ENCODE assay signal across 16 cellular contexts in genomic region chr5:18968966-18969365, GRCh38.
DNase-seq lines count a peak whose midpoint lies in the region; ATAC-seq, FAIRE-seq and TF ChIP-seq lines count a peak whose summit lies in the region.
"Had no signal": no experiment of that assay in that cellular context is flagged by ENCODE, and none has a peak within 500 bp of the region (broad histone marks: within the 10 kb centered on the region; RNA-seq: fewer than 3 reads in every experiment).

No MANE protein-coding gene starts in this region.

- no peaks in the 10 kb centered on the region for H3K27me3 ChIP-seq in PC-3 (ENCODE audit: low read length)
- H3K27me3 ChIP-seq: BE2C had no signal

- intact Hi-C loops in PC-3 (cut with micrococcal nuclease): loop anchor here (1.0 kb wide), 1 partner anchor 15 kb away; no protein-coding TSS in a partner anchor

- H4K20me1 ChIP-seq in PC-3 (ENCODE audit: low read length): no peaks in the 10 kb centered on the region

- DNase-seq in HCEC 1CT (peak; percentile 78), PC-3 (peak; percentile 96), amniotic epithelial cell (ENCODE audit: low read depth) (peak; percentile 17), urothelium cell line (ENCODE audit: low spot score) (peak; percentile 27), amygdala (lab: John Stamatoyannopoulos, UW) (no peak)
- DNase-seq in activated CD4-positive, alpha-beta T cell treated with anti-CD3 and anti-CD28 coated beads for 4 hours: no peak
- no peak for DNase-seq in NK-92 treated with Interleukin-12 subunit alpha and Interleukin-12 subunit beta, amount 100 ng/mL, for 24 hours (lab: John Stamatoyannopoulos, UW)
- DNase-seq: BE2C; CD8-positive, alpha-beta T cell; GOT3; IMR-90; NCI-H1048; NCI-H146; NCI-H2227 treated with DMSO at 0.1 percent for 48 hours; NCI-H526; SHP77 treated with DMSO at 0.1 percent for 48 hours had no signal

- no peaks in the 10 kb centered on the region for H3K9me3 ChIP-seq in PC-3 (ENCODE audit: low read length)
- H3K9me3 ChIP-seq: BE2C had no signal

- no peak overlapping the region for H2AFZ ChIP-seq in PC-3 (ENCODE audit: low read length)

- H3K9ac ChIP-seq in PC-3 (ENCODE audit: low read length): no peak overlapping the region

- POLR2A ChIA-PET in PC-3 (lab: Charles Lee; ENCODE audit: unreplicated experiment): no interaction called here

- H3K9me2 ChIP-seq in PC-3 (replicated peaks; ENCODE audit: low read length): no peaks in the 10 kb centered on the region

- peak overlapping the region; percentile 12; the same call in 1 of the 2 replicates for H3K4me2 ChIP-seq in PC-3 (ENCODE audit: low read length)

- no peaks in the 10 kb centered on the region for H3K79me2 ChIP-seq in PC-3 (ENCODE audit: low read length)

- ATAC-seq in PC-3: peak; percentile 94
- ATAC-seq: CD8-positive, alpha-beta T cell had no signal

- no peaks in the 10 kb centered on the region for H3F3A ChIP-seq in PC-3 (ENCODE audit: low read length, unreplicated experiment)

- CTCF ChIA-PET in PC-3 (lab: Charles Lee): no interaction called here

- no peak overlapping the region for H3K4me3 ChIP-seq in PC-3 (ENCODE audit: low read length)

- TF ChIP-seq CTCF in PC-3 (conservative IDR thresholded peaks at IDR 0.05; ENCODE audit: low read depth, low read length): no peak

- no peaks in the 10 kb centered on the region for H3K36me3 ChIP-seq in PC-3 (ENCODE audit: low read depth, low read length)

- peaks cover 15% of the 10 kb centered on the region for H3K4me1 ChIP-seq in PC-3 (ENCODE audit: insufficient read depth, low read length)
- H3K4me1 ChIP-seq: BE2C had no signal

- peak overlapping the region; percentile 67 for H3K27ac ChIP-seq in PC-3 (ENCODE audit: low read length)

- no TSS peak for BruUV-seq in PC-3 (replicated peaks; lab: Mats Ljungman, UMichigan)

- peak; percentile 97 for FAIRE-seq in urothelium cell line (lab: Jason Lieb, UNC)

Comparison
In these comparisons a context has a peak if more than half of its experiments do, and no peak if none do; other contexts are left out.
1. DNase-seq: peak in HCEC 1CT (single experiment), PC-3 (single experiment), amniotic epithelial cell (single experiment) and urothelium cell line (single experiment); none in activated CD4-positive, alpha-beta T cell treated with anti-CD3 and anti-CD28 coated beads for 4 hours (0 of 2), NK-92 treated with Interleukin-12 subunit alpha and Interleukin-12 subunit beta, amount 100 ng/mL, for 24 hours (single experiment) and amygdala (0 of 56).